Comparison of ENCODE assay signal across 1 cellular context in genomic region chr6:155309150-155309549, GRCh38.
A peak's percentile ranks its signal among the peaks of the same experiment; 100 is the strongest.
TF ChIP-seq lines count a peak whose summit lies in the region.

No MANE protein-coding gene starts in this region.

TF ChIP-seq in HepG2, 621 proteins besides CTCF, POLR2A, EP300 and RAD21 (continued from another document and continues in another):
- TF ChIP-seq POGK (CRISPR knock-in tag; conservative IDR thresholded peaks at IDR 0.05): peak; percentile 88; the same call in 1 of the 2 replicates
- TF ChIP-seq ZBED4 (CRISPR knock-in tag; IDR thresholded peaks at IDR 0.05; ENCODE audit: borderline replicate concordance): no peak
- TF ChIP-seq HES4 (CRISPR knock-in tag; IDR thresholded peaks at IDR 0.05; ENCODE audit: borderline replicate concordance): no peak
- no peak for TF ChIP-seq FOXC1 (CRISPR knock-in tag; IDR thresholded peaks at IDR 0.05; ENCODE audit: borderline replicate concordance)
- TF ChIP-seq SP4 (CRISPR knock-in tag; IDR thresholded peaks at IDR 0.05): no peak
- TF ChIP-seq BORCS8-MEF2B (CRISPR knock-in tag; IDR thresholded peaks at IDR 0.05): no peak
- no peak for TF ChIP-seq ZSCAN25 (CRISPR knock-in tag; IDR thresholded peaks at IDR 0.05)
- no peak for TF ChIP-seq SMAD3 (CRISPR knock-in tag; IDR thresholded peaks at IDR 0.05)
- no peak for TF ChIP-seq NCOR1 (IDR thresholded peaks at IDR 0.05; ENCODE audit: borderline replicate concordance, low read length)
- TF ChIP-seq ZNF703 (CRISPR knock-in tag; IDR thresholded peaks at IDR 0.05; ENCODE audit: borderline replicate concordance): no peak
- peak; percentile 42; the same call in 1 of the 2 replicates for TF ChIP-seq HOMEZ (CRISPR knock-in tag; IDR thresholded peaks at IDR 0.05; ENCODE audit: low read depth)
- TF ChIP-seq FOSL2 (CRISPR knock-in tag; IDR thresholded peaks at IDR 0.05): peak; percentile 82
- TF ChIP-seq CEBPB (IDR thresholded peaks at IDR 0.05; ENCODE audit: borderline replicate concordance, low read depth, low read length): no peak
- TF ChIP-seq ZFP90 (CRISPR knock-in tag; IDR thresholded peaks at IDR 0.05; ENCODE audit: borderline replicate concordance): no peak
- no peak for TF ChIP-seq MIER2 (CRISPR knock-in tag; IDR thresholded peaks at IDR 0.05)
- no peak for TF ChIP-seq NFE2L2 (IDR thresholded peaks at IDR 0.05; ENCODE audit: low read length)
- TF ChIP-seq SNAPC4 (CRISPR knock-in tag; IDR thresholded peaks at IDR 0.05): no peak
- TF ChIP-seq NFYB (CRISPR knock-in tag; IDR thresholded peaks at IDR 0.05): no peak
- peak; percentile 60; the same call in 1 of the 2 replicates for TF ChIP-seq ZNF3 (CRISPR knock-in tag; IDR thresholded peaks at IDR 0.05)
- no peak for TF ChIP-seq ZNF225 (CRISPR knock-in tag; IDR thresholded peaks at IDR 0.05)
- no peak for TF ChIP-seq RARA (CRISPR knock-in tag; IDR thresholded peaks at IDR 0.05)
- no peak for TF ChIP-seq SNAPC5 (CRISPR knock-in tag; IDR thresholded peaks at IDR 0.05; ENCODE audit: borderline replicate concordance)
- TF ChIP-seq ZBTB10 (CRISPR knock-in tag; IDR thresholded peaks at IDR 0.05; ENCODE audit: borderline replicate concordance): no peak
- TF ChIP-seq ZNF510 (CRISPR knock-in tag; IDR thresholded peaks at IDR 0.05; ENCODE audit: low read depth): no peak
- no peak for TF ChIP-seq ATM (IDR thresholded peaks at IDR 0.05; ENCODE audit: borderline replicate concordance)
- TF ChIP-seq POGZ (CRISPR knock-in tag; IDR thresholded peaks at IDR 0.05): 0 out of 2 replicates have a peak, but pooled peaks have one; percentile 36
- no peak for TF ChIP-seq ZNF264 (CRISPR knock-in tag; IDR thresholded peaks at IDR 0.05)
- TF ChIP-seq ZNF709 (CRISPR knock-in tag; IDR thresholded peaks at IDR 0.05): no peak
- TF ChIP-seq MTF1 (CRISPR knock-in tag; IDR thresholded peaks at IDR 0.05): no peak
- TF ChIP-seq DPF2 (CRISPR knock-in tag; IDR thresholded peaks at IDR 0.05; ENCODE audit: borderline replicate concordance, low read depth): no peak
- no peak for TF ChIP-seq SMAD1 (CRISPR knock-in tag; IDR thresholded peaks at IDR 0.05; ENCODE audit: borderline replicate concordance, low read depth)
- no peak for TF ChIP-seq PBX3 (CRISPR knock-in tag; IDR thresholded peaks at IDR 0.05; ENCODE audit: borderline replicate concordance)
- TF ChIP-seq GATAD2A (CRISPR knock-in tag; IDR thresholded peaks at IDR 0.05): 0 out of 2 replicates have a peak, but pooled peaks have one; percentile 33
- no peak for TF ChIP-seq SOX5 (CRISPR knock-in tag; IDR thresholded peaks at IDR 0.05; ENCODE audit: borderline replicate concordance)
- TF ChIP-seq ZNF552 (CRISPR knock-in tag; IDR thresholded peaks at IDR 0.05; ENCODE audit: borderline replicate concordance): no peak
- TF ChIP-seq TEAD3 (CRISPR knock-in tag; optimal IDR thresholded peaks at IDR 0.05; ENCODE audit: borderline replicate concordance): peak; percentile 55
- no peak for TF ChIP-seq GRHL1 (CRISPR knock-in tag; conservative IDR thresholded peaks at IDR 0.05)
- no peak for TF ChIP-seq KDM6A (CRISPR knock-in tag; IDR thresholded peaks at IDR 0.05; ENCODE audit: low read depth)
- no peak for TF ChIP-seq CBX5 (CRISPR knock-in tag; IDR thresholded peaks at IDR 0.05; ENCODE audit: borderline replicate concordance)
- no peak for TF ChIP-seq SYNCRIP (IDR thresholded peaks at IDR 0.05; ENCODE audit: insufficient read depth, low read depth, low read length)
- no peak for TF ChIP-seq GMEB2 (CRISPR knock-in tag; IDR thresholded peaks at IDR 0.05; ENCODE audit: low read depth)
